In genomic region chr1:36707221-36707620, GRCh38 we compare ENCODE assay signal across 24 cellular contexts.
"Had no signal": no experiment of that assay in that cellular context is flagged by ENCODE, and none has a peak within 500 bp of the region (broad histone marks: within the 10 kb centered on the region; RNA-seq: fewer than 3 reads in every experiment).

No MANE protein-coding gene starts in this region.

- H3K36me3 ChIP-seq: brain microvascular endothelial cell, SJCRH30 had no signal

- H3K9me3 ChIP-seq: SJCRH30, SK-N-SH had no signal

- H3K4me2 ChIP-seq: SK-N-SH had no signal

- H3K4me1 ChIP-seq: SJCRH30 had no signal

- H3K9me3 Mint-ChIP-seq: activated CD4-positive, alpha-beta memory T cell treated with anti-CD3 and anti-CD28 coated beads, Interleukin-2, amount 10 ng/mL, durations not matched to agents 7 days and 5 days; activated naive CD4-positive, alpha-beta T cell treated with anti-CD3 and anti-CD28 coated beads for 36 hours; activated naive CD8-positive, alpha-beta T cell treated with anti-CD3 and anti-CD28 coated beads for 36 hours; activated T-helper 17 cell treated with anti-CD3 and anti-CD28 coated beads, Interleukin-2, amount 50 U/mL, for 72 hours had no signal

- H3K27ac ChIP-seq: brain microvascular endothelial cell, SJCRH30, VCaP had no signal

- H3K9me2 ChIP-seq: SK-N-SH had no signal

- H3K4me1 Mint-ChIP-seq: activated CD4-positive, alpha-beta memory T cell treated with anti-CD3 and anti-CD28 coated beads, Interleukin-2, amount 10 ng/mL, durations not matched to agents 7 days and 5 days; activated CD4-positive, alpha-beta T cell treated with anti-CD3 and anti-CD28 coated beads for 36 hours; activated T-helper 17 cell treated with anti-CD3 and anti-CD28 coated beads, Interleukin-2, amount 50 U/mL, for 72 hours had no signal

- H3K36me3 Mint-ChIP-seq: activated naive CD8-positive, alpha-beta T cell treated with anti-CD3 and anti-CD28 coated beads for 36 hours had no signal

- H3K4me3 Mint-ChIP-seq: activated CD4-positive, alpha-beta memory T cell treated with anti-CD3 and anti-CD28 coated beads, Interleukin-2, amount 10 ng/mL, durations not matched to agents 7 days and 5 days; activated CD4-positive, alpha-beta T cell treated with anti-CD3 and anti-CD28 coated beads for 36 hours; activated naive CD4-positive, alpha-beta T cell treated with anti-CD3 and anti-CD28 coated beads for 36 hours; activated naive CD8-positive, alpha-beta T cell treated with anti-CD3 and anti-CD28 coated beads for 36 hours; activated T-helper 17 cell treated with anti-CD3 and anti-CD28 coated beads, Interleukin-2, amount 50 U/mL, for 72 hours had no signal

- H3K4me3 ChIP-seq: SJCRH30 had no signal

- H3K27ac Mint-ChIP-seq: activated CD4-positive, alpha-beta memory T cell treated with anti-CD3 and anti-CD28 coated beads, Interleukin-2, amount 10 ng/mL, durations not matched to agents 7 days and 5 days; activated CD4-positive, alpha-beta T cell treated with anti-CD3 and anti-CD28 coated beads for 36 hours; activated naive CD4-positive, alpha-beta T cell treated with anti-CD3 and anti-CD28 coated beads for 36 hours; activated naive CD8-positive, alpha-beta T cell treated with anti-CD3 and anti-CD28 coated beads for 36 hours; activated T-helper 17 cell treated with anti-CD3 and anti-CD28 coated beads, Interleukin-2, amount 50 U/mL, for 72 hours had no signal

- DNase-seq: activated CD4-positive, alpha-beta memory T cell treated with anti-CD3 and anti-CD28 coated beads, Interleukin-2, amount 10 ng/mL, durations not matched to agents 7 days and 5 days; activated CD4-positive, alpha-beta T cell treated with anti-CD3 and anti-CD28 coated beads for 36 hours; activated CD4-positive, alpha-beta T cell treated with anti-CD3 and anti-CD28 coated beads, Interleukin-2, amount 50 U/mL, for 1 hour; activated gamma-delta T cell; activated naive CD4-positive, alpha-beta T cell treated with anti-CD3 and anti-CD28 coated beads for 36 hours; activated naive CD8-positive, alpha-beta T cell treated with anti-CD3 and anti-CD28 coated beads for 36 hours; activated T-cell treated with anti-CD3 and anti-CD28 coated beads for 4 hours; activated T-cell treated with anti-CD3 and anti-CD28 coated beads, Interleukin-2, amount 50 U/mL, for 48 hours; brain microvascular endothelial cell; cerebellar nuclear complex; Kasumi-1; KBM-7; NCI-H1436 treated with DMSO at 0.1 percent for 48 hours; NCI-H187 treated with DMSO at 0.1 percent for 48 hours; NCI-H2081 treated with DMSO at 0.1 percent for 48 hours; NCI-H526; Right ventricle myocardium superior; RPMI8226; SJCRH30; SK-N-SH; T-helper 1 cell had no signal

- ATAC-seq: activated CD4-positive, alpha-beta T cell treated with anti-CD3 and anti-CD28 coated beads for 36 hours; activated T-helper 17 cell treated with anti-CD3 and anti-CD28 coated beads, Interleukin-2, amount 50 U/mL, for 72 hours; Panc1 had no signal
